Comparison of ENCODE assay signal across 1 cellular context in the genomic region with DNA sequence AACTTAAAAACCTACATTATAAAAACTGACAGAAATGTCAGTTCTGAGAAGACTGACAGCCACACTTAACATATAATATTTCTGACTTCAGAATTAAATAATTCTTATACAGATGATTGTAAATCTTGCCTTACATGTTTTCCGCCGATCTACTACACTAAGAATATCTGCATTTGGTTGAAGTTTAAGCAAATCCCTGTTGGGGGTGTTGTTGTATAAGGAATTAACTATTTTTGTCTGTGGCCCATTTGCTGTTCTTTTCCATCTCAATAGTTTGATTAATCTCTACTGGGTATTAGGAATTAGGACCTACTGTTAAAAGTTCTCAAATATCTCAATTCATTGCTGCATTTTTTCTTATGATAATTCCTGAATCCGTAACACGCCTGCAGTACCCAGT.
TF ChIP-seq lines count a peak whose summit lies in the region.

No MANE protein-coding gene starts in this region.

TF ChIP-seq in liver, 16 proteins besides CTCF, POLR2A, EP300 and RAD21 (continued from another document):
- TF ChIP-seq, protein P1, sequence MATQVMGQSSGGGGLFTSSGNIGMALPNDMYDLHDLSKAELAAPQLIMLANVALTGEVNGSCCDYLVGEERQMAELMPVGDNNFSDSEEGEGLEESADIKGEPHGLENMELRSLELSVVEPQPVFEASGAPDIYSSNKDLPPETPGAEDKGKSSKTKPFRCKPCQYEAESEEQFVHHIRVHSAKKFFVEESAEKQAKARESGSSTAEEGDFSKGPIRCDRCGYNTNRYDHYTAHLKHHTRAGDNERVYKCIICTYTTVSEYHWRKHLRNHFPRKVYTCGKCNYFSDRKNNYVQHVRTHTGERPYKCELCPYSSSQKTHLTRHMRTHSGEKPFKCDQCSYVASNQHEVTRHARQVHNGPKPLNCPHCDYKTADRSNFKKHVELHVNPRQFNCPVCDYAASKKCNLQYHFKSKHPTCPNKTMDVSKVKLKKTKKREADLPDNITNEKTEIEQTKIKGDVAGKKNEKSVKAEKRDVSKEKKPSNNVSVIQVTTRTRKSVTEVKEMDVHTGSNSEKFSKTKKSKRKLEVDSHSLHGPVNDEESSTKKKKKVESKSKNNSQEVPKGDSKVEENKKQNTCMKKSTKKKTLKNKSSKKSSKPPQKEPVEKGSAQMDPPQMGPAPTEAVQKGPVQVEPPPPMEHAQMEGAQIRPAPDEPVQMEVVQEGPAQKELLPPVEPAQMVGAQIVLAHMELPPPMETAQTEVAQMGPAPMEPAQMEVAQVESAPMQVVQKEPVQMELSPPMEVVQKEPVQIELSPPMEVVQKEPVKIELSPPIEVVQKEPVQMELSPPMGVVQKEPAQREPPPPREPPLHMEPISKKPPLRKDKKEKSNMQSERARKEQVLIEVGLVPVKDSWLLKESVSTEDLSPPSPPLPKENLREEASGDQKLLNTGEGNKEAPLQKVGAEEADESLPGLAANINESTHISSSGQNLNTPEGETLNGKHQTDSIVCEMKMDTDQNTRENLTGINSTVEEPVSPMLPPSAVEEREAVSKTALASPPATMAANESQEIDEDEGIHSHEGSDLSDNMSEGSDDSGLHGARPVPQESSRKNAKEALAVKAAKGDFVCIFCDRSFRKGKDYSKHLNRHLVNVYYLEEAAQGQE (IDR thresholded peaks at IDR 0.05): no peak
- TF ChIP-seq, protein P2, sequence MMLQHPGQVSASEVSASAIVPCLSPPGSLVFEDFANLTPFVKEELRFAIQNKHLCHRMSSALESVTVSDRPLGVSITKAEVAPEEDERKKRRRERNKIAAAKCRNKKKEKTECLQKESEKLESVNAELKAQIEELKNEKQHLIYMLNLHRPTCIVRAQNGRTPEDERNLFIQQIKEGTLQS (IDR thresholded peaks at IDR 0.05): no peak
- TF ChIP-seq, protein P3, sequence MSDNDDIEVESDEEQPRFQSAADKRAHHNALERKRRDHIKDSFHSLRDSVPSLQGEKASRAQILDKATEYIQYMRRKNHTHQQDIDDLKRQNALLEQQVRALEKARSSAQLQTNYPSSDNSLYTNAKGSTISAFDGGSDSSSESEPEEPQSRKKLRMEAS (IDR thresholded peaks at IDR 0.05): no peak
- TF ChIP-seq TAF1 (conservative IDR thresholded peaks at IDR 0.05): no peak
- no peak for TF ChIP-seq NR2F2 (IDR thresholded peaks at IDR 0.05)
- TF ChIP-seq GABPA (IDR thresholded peaks at IDR 0.05 in 1 of 2, conservative IDR thresholded peaks at IDR 0.05 in 1 of 2): no peak
- no peak for TF ChIP-seq HNF4G (IDR thresholded peaks at IDR 0.05)
- TF ChIP-seq HNF4A (conservative IDR thresholded peaks at IDR 0.05): no peak
- TF ChIP-seq YY1 (IDR thresholded peaks at IDR 0.05): no peak
- no peak for TF ChIP-seq JUND (IDR thresholded peaks at IDR 0.05)
